10 cellular contexts compared by ENCODE assay signal in the genomic region with DNA sequence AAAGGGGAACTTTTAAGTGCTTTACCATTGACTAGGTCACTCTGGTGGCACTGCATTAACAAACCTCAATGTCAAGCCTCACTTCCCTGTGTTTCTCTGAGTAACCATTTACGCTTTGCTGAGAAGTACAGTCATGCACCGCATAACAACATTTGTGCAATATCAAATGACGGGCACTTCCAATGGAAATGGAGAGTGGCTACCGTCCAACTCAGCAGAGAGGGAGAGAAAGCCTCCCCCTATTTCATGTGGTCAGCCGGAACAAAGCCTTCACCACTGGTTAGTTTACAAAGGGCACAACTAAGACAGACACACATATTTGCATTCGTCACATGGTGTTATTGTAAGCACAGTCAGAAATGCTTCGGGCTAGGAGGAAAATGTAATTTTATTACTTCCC.
DNase-seq lines count a peak whose midpoint lies in the region; ATAC-seq, FAIRE-seq and TF ChIP-seq lines count a peak whose summit lies in the region.
"Had no signal": no experiment of that assay in that cellular context is flagged by ENCODE, and none has a peak within 500 bp of the region (broad histone marks: within the 10 kb centered on the region; RNA-seq: fewer than 3 reads in every experiment).

No MANE protein-coding gene starts in this region.

- H3K27me3 ChIP-seq in SJSA1 (replicated peaks) (no peaks in the 10 kb centered on the region), foreskin keratinocyte (no peaks in the 10 kb centered on the region)
- H3K27me3 ChIP-seq: ascending aorta had no signal

- 0 out of 3 replicates have a peak overlapping the region, but pooled peaks have one; percentile 5 for H3K4me3 ChIP-seq in A549
- no peak overlapping the region for H3K4me3 ChIP-seq in SJSA1
- H3K4me3 ChIP-seq: ascending aorta had no signal

- DNase-seq in A549 (ENCODE audit: low read depth in 1 of 2, low spot score in 1 of 2) (peak; percentile 54 to 91), M059J (ENCODE audit: low read depth) (peak; percentile 99), SJSA1 (ENCODE audit: low read depth in 1 of 2, low spot score in 2 of 2) (peak; percentile 94 to 97), foreskin keratinocyte (peak in 1 of 2 donors; percentile 80), posterior vena cava (ENCODE audit: low spot score) (no peak), SW 1271 (lab: John Stamatoyannopoulos, UW) (no peak), putamen (ENCODE audit: low spot score) (no peak)
- no peak for DNase-seq in activated naive CD4-positive, alpha-beta T cell treated with Interleukin-2 at 50 U/mL for 16 hours
- DNase-seq: NCI-H2171 had no signal

- no peak for TF ChIP-seq POLR2A in A549 (IDR thresholded peaks at IDR 0.05; ENCODE audit: low read length)

- TF ChIP-seq RAD21 in A549 (conservative IDR thresholded peaks at IDR 0.05 in 1 of 2, IDR thresholded peaks at IDR 0.05 in 1 of 2), result peak in 1 of 2 experiments; percentile 55; a peak in 3 of 5 replicates

- FAIRE-seq in A549 (lab: Jason Lieb, UNC), result peak; percentile 98

- CTCF ChIA-PET in A549 (lab: Yijun Ruan, JAX), result interaction anchor here (0.9 to 1.8 kb wide), 3 partner anchors 7 to 17 kb away, joined by 3 to 8 read pairs (median 4); no protein-coding TSS in a partner anchor

- no peak for TF ChIP-seq CTCF in A549 (IDR thresholded peaks at IDR 0.05)
- TF ChIP-seq CTCF in foreskin keratinocyte (conservative IDR thresholded peaks at IDR 0.05), result no peak

- H3K27ac ChIP-seq in A549, result peak overlapping the region; percentile 79 to 83
- H3K27ac ChIP-seq in SJSA1, result peak overlapping the region; percentile 23; the same call in 1 of the 2 replicates
- no peak overlapping the region for H3K27ac ChIP-seq in foreskin keratinocyte
- H3K27ac ChIP-seq: ascending aorta had no signal

- H3K4me1 ChIP-seq in A549 (peaks cover 23% of the 10 kb centered on the region), SJSA1 (replicated peaks) (peaks cover 17% of the 10 kb centered on the region), foreskin keratinocyte (peaks cover under 1% of the 10 kb centered on the region)
- H3K4me1 ChIP-seq: ascending aorta had no signal

- H3K9me3 ChIP-seq in A549, result peaks cover 17% of the 10 kb centered on the region; the same call in 2 of the 3 replicates
- H3K9me3 ChIP-seq in SJSA1 (replicated peaks), result no peaks in the 10 kb centered on the region
- H3K9me3 ChIP-seq: ascending aorta had no signal

- intact Hi-C loops in posterior vena cava (cut with DNase I), result no loop called here

- H3K36me3 ChIP-seq in SJSA1, result no peaks in the 10 kb centered on the region
- H3K36me3 ChIP-seq: ascending aorta had no signal

- peak overlapping the region; percentile 71 for H3K4me2 ChIP-seq in A549

- TF ChIP-seq EP300 in A549 (IDR thresholded peaks at IDR 0.05), result peak; percentile 71 to 91; a peak in 3 of 5 replicates

- POLR2A ChIA-PET in A549 (lab: Yijun Ruan, JAX), result no interaction called here

- 4% methylated on average over 7 of the region's 7 CpGs for whole genome bisulfite sequencing in A549 (ENCODE audit: missing lambda C conversion rate)

- peak; percentile 97 to 98 for ATAC-seq in A549
- peak; percentile 33 for ATAC-seq in foreskin keratinocyte

TF ChIP-seq in A549, 52 proteins besides CTCF, POLR2A, EP300 and RAD21 (continues in another document):
- peak; percentile 61 to 81 for TF ChIP-seq CEBPB (IDR thresholded peaks at IDR 0.05)
- TF ChIP-seq, protein P1, sequence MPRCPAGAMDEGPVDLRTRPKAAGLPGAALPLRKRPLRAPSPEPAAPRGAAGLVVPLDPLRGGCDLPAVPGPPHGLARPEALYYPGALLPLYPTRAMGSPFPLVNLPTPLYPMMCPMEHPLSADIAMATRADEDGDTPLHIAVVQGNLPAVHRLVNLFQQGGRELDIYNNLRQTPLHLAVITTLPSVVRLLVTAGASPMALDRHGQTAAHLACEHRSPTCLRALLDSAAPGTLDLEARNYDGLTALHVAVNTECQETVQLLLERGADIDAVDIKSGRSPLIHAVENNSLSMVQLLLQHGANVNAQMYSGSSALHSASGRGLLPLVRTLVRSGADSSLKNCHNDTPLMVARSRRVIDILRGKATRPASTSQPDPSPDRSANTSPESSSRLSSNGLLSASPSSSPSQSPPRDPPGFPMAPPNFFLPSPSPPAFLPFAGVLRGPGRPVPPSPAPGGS (IDR thresholded peaks at IDR 0.05), result no peak
- TF ChIP-seq ZNF302 (CRISPR knock-in tag; IDR thresholded peaks at IDR 0.05), result no peak
- TF ChIP-seq, protein P2, sequence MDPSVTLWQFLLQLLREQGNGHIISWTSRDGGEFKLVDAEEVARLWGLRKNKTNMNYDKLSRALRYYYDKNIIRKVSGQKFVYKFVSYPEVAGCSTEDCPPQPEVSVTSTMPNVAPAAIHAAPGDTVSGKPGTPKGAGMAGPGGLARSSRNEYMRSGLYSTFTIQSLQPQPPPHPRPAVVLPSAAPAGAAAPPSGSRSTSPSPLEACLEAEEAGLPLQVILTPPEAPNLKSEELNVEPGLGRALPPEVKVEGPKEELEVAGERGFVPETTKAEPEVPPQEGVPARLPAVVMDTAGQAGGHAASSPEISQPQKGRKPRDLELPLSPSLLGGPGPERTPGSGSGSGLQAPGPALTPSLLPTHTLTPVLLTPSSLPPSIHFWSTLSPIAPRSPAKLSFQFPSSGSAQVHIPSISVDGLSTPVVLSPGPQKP (IDR thresholded peaks at IDR 0.05; ENCODE audit: low read depth, low read length), result no peak
- TF ChIP-seq, protein P3, sequence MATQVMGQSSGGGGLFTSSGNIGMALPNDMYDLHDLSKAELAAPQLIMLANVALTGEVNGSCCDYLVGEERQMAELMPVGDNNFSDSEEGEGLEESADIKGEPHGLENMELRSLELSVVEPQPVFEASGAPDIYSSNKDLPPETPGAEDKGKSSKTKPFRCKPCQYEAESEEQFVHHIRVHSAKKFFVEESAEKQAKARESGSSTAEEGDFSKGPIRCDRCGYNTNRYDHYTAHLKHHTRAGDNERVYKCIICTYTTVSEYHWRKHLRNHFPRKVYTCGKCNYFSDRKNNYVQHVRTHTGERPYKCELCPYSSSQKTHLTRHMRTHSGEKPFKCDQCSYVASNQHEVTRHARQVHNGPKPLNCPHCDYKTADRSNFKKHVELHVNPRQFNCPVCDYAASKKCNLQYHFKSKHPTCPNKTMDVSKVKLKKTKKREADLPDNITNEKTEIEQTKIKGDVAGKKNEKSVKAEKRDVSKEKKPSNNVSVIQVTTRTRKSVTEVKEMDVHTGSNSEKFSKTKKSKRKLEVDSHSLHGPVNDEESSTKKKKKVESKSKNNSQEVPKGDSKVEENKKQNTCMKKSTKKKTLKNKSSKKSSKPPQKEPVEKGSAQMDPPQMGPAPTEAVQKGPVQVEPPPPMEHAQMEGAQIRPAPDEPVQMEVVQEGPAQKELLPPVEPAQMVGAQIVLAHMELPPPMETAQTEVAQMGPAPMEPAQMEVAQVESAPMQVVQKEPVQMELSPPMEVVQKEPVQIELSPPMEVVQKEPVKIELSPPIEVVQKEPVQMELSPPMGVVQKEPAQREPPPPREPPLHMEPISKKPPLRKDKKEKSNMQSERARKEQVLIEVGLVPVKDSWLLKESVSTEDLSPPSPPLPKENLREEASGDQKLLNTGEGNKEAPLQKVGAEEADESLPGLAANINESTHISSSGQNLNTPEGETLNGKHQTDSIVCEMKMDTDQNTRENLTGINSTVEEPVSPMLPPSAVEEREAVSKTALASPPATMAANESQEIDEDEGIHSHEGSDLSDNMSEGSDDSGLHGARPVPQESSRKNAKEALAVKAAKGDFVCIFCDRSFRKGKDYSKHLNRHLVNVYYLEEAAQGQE (IDR thresholded peaks at IDR 0.05), result no peak
- no peak for TF ChIP-seq CBX8 (IDR thresholded peaks at IDR 0.05)
- TF ChIP-seq, protein P4, sequence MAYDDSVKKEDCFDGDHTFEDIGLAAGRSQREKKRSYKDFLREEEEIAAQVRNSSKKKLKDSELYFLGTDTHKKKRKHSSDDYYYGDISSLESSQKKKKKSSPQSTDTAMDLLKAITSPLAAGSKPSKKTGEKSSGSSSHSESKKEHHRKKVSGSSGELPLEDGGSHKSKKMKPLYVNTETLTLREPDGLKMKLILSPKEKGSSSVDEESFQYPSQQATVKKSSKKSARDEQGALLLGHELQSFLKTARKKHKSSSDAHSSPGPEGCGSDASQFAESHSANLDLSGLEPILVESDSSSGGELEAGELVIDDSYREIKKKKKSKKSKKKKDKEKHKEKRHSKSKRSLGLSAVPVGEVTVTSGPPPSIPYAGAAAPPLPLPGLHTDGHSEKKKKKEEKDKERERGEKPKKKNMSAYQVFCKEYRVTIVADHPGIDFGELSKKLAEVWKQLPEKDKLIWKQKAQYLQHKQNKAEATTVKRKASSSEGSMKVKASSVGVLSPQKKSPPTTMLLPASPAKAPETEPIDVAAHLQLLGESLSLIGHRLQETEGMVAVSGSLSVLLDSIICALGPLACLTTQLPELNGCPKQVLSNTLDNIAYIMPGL (CRISPR knock-in tag; IDR thresholded peaks at IDR 0.05; ENCODE audit: borderline replicate concordance), result no peak
- no peak for TF ChIP-seq FOSB (CRISPR knock-in tag; IDR thresholded peaks at IDR 0.05)
- TF ChIP-seq EHF (CRISPR knock-in tag; IDR thresholded peaks at IDR 0.05), result no peak
- TF ChIP-seq FOSL2 (IDR thresholded peaks at IDR 0.05), result peak; percentile 51; the same call in 1 of the 2 replicates
- peak; percentile 83 for TF ChIP-seq FOSL2 (CRISPR knock-in tag; IDR thresholded peaks at IDR 0.05)
- no peak for TF ChIP-seq HOXA7 (CRISPR knock-in tag; IDR thresholded peaks at IDR 0.05)
- TF ChIP-seq, protein P5, sequence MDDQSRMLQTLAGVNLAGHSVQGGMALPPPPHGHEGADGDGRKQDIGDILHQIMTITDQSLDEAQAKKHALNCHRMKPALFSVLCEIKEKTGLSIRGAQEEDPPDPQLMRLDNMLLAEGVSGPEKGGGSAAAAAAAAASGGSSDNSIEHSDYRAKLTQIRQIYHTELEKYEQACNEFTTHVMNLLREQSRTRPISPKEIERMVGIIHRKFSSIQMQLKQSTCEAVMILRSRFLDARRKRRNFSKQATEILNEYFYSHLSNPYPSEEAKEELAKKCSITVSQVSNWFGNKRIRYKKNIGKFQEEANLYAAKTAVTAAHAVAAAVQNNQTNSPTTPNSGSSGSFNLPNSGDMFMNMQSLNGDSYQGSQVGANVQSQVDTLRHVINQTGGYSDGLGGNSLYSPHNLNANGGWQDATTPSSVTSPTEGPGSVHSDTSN (IDR thresholded peaks at IDR 0.05), result no peak
- peak; percentile 64 for TF ChIP-seq GATA3 (IDR thresholded peaks at IDR 0.05; ENCODE audit: borderline replicate concordance)
- no peak for TF ChIP-seq HOXB5 (CRISPR knock-in tag; IDR thresholded peaks at IDR 0.05)
- TF ChIP-seq JUNB (IDR thresholded peaks at IDR 0.05), result peak; percentile 79
- TF ChIP-seq TFCP2L1 (CRISPR knock-in tag; IDR thresholded peaks at IDR 0.05), result no peak
- TF ChIP-seq, protein P6, sequence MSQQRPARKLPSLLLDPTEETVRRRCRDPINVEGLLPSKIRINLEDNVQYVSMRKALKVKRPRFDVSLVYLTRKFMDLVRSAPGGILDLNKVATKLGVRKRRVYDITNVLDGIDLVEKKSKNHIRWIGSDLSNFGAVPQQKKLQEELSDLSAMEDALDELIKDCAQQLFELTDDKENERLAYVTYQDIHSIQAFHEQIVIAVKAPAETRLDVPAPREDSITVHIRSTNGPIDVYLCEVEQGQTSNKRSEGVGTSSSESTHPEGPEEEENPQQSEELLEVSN (IDR thresholded peaks at IDR 0.05; ENCODE audit: borderline replicate concordance, low read depth), result no peak
- no peak for TF ChIP-seq MYC (IDR thresholded peaks at IDR 0.05; ENCODE audit: borderline replicate concordance, low read length)

Comparison
In these comparisons a context has a peak if more than half of its experiments do, and no peak if none do; other contexts are left out.
1. DNase-seq: peak in A549 (2 of 2), M059J (single experiment) and SJSA1 (2 of 2); none in posterior vena cava (single experiment), activated naive CD4-positive, alpha-beta T cell treated with Interleukin-2 at 50 U/mL for 16 hours (single experiment), SW 1271 (0 of 2) and putamen (single experiment).